ENCODE assay signal across 24 cellular contexts in the genomic region with DNA sequence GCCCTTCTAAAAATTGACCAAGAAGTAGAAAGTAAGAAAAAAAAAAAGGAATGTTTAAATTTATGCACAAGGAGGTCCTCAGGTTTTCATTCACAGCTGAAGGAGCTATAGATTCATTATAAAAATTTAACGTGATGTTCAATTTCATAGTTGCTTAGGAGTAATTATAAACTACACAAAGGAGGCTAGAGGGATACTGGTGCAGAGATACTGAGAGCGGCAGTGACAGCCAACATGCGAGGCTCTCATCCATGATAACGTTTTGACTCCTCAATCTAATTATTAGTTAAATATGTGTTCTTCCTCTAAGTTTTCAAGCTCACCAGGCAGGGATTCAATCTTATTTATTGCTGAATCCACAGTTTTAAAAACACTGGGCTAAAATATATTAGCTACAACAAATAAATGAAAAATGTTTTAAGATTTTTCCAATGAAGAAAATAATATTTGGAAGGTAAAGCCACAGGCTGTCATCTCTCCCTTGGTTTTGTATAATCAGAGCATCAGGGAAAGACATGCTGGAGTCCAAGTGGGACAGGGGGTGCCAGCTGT. TPM values are rescaled to one million over a fixed set of nuclear protein-coding genes. Genes with fewer than 3 reads are reported as not detected.
DNase-seq lines count a peak whose midpoint lies in the region; ATAC-seq, FAIRE-seq and TF ChIP-seq lines count a peak whose summit lies in the region.
"Had no signal": no experiment of that assay in that cellular context is flagged by ENCODE, and none has a peak within 500 bp of the region (broad histone marks: within the 10 kb centered on the region; RNA-seq: fewer than 3 reads in every experiment).

No MANE protein-coding gene starts in this region.

- TF ChIP-seq CTCF in H1 (IDR thresholded peaks at IDR 0.05; ENCODE audit: control extremely low read depth in 1 of 3, insufficient read depth in 1 of 3, low read depth in 1 of 3, low read length in 3 of 3) = no peak

- no peaks in the 10 kb centered on the region for H3K23me2 ChIP-seq in H1 (ENCODE audit: low read depth, low read length)

- H4K5ac ChIP-seq in H1 (ENCODE audit: insufficient read length, low read depth, low read length) = peak overlapping the region; percentile 18

- POLR2A ChIA-PET in H1 (lab: Charles Lee; ENCODE audit: partially characterized antibody) = interaction anchor here (0.7 kb wide), 1 partner anchor 141 kb away, joined by 3 read pairs; no protein-coding TSS in a partner anchor

- TF ChIP-seq POLR2A in H1 (IDR thresholded peaks at IDR 0.05; ENCODE audit: control extremely low read depth in 1 of 2, low read depth in 2 of 2, low read length in 2 of 2) = no peak

- peak overlapping the region in 9 of 11 experiments; percentile 1 to 47 (median 16); a peak in 6 of 22 replicates for H3K4me2 ChIP-seq in BLaER1 treated with 17β-estradiol and CSF1 and Interleukin-3, amounts not matched to agents 10 nM and 100 nM
- H3K4me2 ChIP-seq in H1 (ENCODE audit: insufficient read depth in 1 of 2, low read depth in 2 of 2, low read length in 2 of 2) = peak overlapping the region in 1 of 2 experiments; percentile 65; a peak in 3 of 4 replicates
- H3K4me2 ChIP-seq in neuronal stem cell (ENCODE audit: insufficient read depth, low read length, poor library complexity, severe bottlenecking) = no peak overlapping the region

- no peaks in the 10 kb centered on the region for H4K20me1 ChIP-seq in BLaER1 treated with 17β-estradiol and CSF1 and Interleukin-3, amounts not matched to agents 10 nM and 100 nM
- H4K20me1 ChIP-seq in H1 (replicated peaks in 1 of 2; ENCODE audit: control insufficient read depth in 1 of 2, insufficient read depth in 2 of 2, low read length in 2 of 2) = no peaks in the 10 kb centered on the region

- H3K79me1 ChIP-seq in H1 (ENCODE audit: low read depth, low read length) (no peaks in the 10 kb centered on the region), neuronal stem cell (ENCODE audit: low read depth, low read length) (no peaks in the 10 kb centered on the region)

- H2BK5ac ChIP-seq in H1 (ENCODE audit: low read depth, low read length) (0 out of 2 replicates have a peak overlapping the region, but pooled peaks have one; percentile 45), neuronal stem cell (ENCODE audit: low read length) (no peak overlapping the region)

- no peak overlapping the region for H3K4me3 ChIP-seq in BLaER1 treated with 17β-estradiol and CSF1 and Interleukin-3, amounts not matched to agents 10 nM and 100 nM
- H3K4me3 ChIP-seq in MG63 (peak overlapping the region; percentile 39), H1 (ENCODE audit: extremely low read depth in 1 of 4, insufficient read depth in 2 of 4, low read depth in 3 of 4, low read length in 4 of 4) (peak overlapping the region in 1 of 4 experiments; percentile 80; a peak in 3 of 8 replicates), neuronal stem cell (ENCODE audit: low read length in 2 of 2) (no peak overlapping the region)
- H3K4me3 ChIP-seq: ascending aorta, gastrocnemius medialis, pancreas had no signal

- peaks cover 9 to 28% (median 22%) of the 10 kb centered on the region in 11 experiments for H3K9me3 ChIP-seq in BLaER1 treated with 17β-estradiol and CSF1 and Interleukin-3, amounts not matched to agents 10 nM and 100 nM (replicated peaks in 1 of 11)
- H3K9me3 ChIP-seq in MG63 = peaks cover 4% of the 10 kb centered on the region; the same call in 1 of the 2 replicates
- no peaks in the 10 kb centered on the region for H3K9me3 ChIP-seq in H1 (ENCODE audit: insufficient read depth in 2 of 2, low read depth in 1 of 2, low read length in 1 of 2)
- peaks cover 4 to 15% of the 10 kb centered on the region in 2 donors for H3K9me3 ChIP-seq in neuronal stem cell (replicated peaks in 1 of 2; ENCODE audit: control insufficient read depth in 2 of 2, insufficient read depth in 1 of 2, low read depth in 1 of 2, low read length in 2 of 2)
- H3K9me3 ChIP-seq: ascending aorta, gastrocnemius medialis had no signal

- FAIRE-seq in H1 (lab: Jason Lieb, UNC) = no peak
- FAIRE-seq: HTR-8/SVneo, keratinocyte, pancreas had no signal

- H3K14ac ChIP-seq in H1 (ENCODE audit: insufficient read length) (no peak overlapping the region), neuronal stem cell (ENCODE audit: low read length) (no peak overlapping the region)

- H4K8ac ChIP-seq in H1 (ENCODE audit: extremely low read depth, insufficient read depth, low read length) = no peak overlapping the region; the same call in 1 of the 2 replicates
- H4K8ac ChIP-seq in neuronal stem cell (ENCODE audit: low read depth, low read length) = no peak overlapping the region

- H3K18ac ChIP-seq in H1 (ENCODE audit: extremely low read depth, low read length) = peak overlapping the region; percentile 64; the same call in 1 of the 2 replicates
- H3K18ac ChIP-seq in neuronal stem cell (ENCODE audit: low read length) = no peak overlapping the region

- H3K36me3 ChIP-seq in BLaER1 treated with 17β-estradiol and CSF1 and Interleukin-3, amounts not matched to agents 10 nM and 100 nM = peaks cover 0 to 6% (median 0%) of the 10 kb centered on the region in 11 experiments; a peak in 1 of 22 replicates
- H3K36me3 ChIP-seq in MG63 = no peaks in the 10 kb centered on the region
- peaks cover 0 to 9% (median 0%) of the 10 kb centered on the region in 4 experiments; a peak in 4 of 8 replicates for H3K36me3 ChIP-seq in H1 (ENCODE audit: control insufficient read depth in 2 of 4, insufficient read depth in 4 of 4, low read length in 3 of 4)
- no peaks in the 10 kb centered on the region for H3K36me3 ChIP-seq in neuronal stem cell (replicated peaks in 1 of 2; ENCODE audit: control insufficient read depth in 2 of 2, insufficient read depth in 2 of 2, low read length in 2 of 2)
- H3K36me3 ChIP-seq: ascending aorta, gastrocnemius medialis, pancreas had no signal

- CTCF ChIA-PET in H1 (lab: Charles Lee; ENCODE audit: partially characterized antibody) = interaction anchor here (0.6 to 1.5 kb wide), 4 partner anchors 11 to 139 kb away, joined by 3 to 5 read pairs (median 4); no protein-coding TSS in a partner anchor

- H3K27ac ChIP-seq in BLaER1 treated with 17β-estradiol and CSF1 and Interleukin-3, amounts not matched to agents 10 nM and 100 nM = no peak overlapping the region
- H3K27ac ChIP-seq in H1 (ENCODE audit: low read depth, low read length) (no peak overlapping the region), neuronal stem cell (replicated peaks; ENCODE audit: low read length) (no peak overlapping the region)
- H3K27ac ChIP-seq: ascending aorta, epithelial cell of prostate, gastrocnemius medialis, pancreas had no signal

- 69% methylated on average over 4 of the region's 4 CpGs; no CpG with 5 or more reads in 1 of the 2 experiments for WGBS in H1 (ENCODE audit: extremely low coverage in 1 of 2, insufficient coverage in 1 of 2, insufficient read length in 1 of 2, insufficient replicate concordance in 2 of 2, low coverage in 1 of 2, low lambda C conversion rate in 2 of 2, missing lambda C conversion rate in 1 of 2), 2 experiments
- no CpG with 5 or more reads among the region's 4 CpGs for WGBS in neuronal stem cell (ENCODE audit: extremely low coverage in 2 of 2, insufficient read length in 2 of 2, insufficient replicate concordance in 1 of 2), 2 donors

- peaks cover 4 to 14% (median 8%) of the 10 kb centered on the region in 10 experiments; a peak in 14 of 20 replicates for H3K4me1 ChIP-seq in BLaER1 treated with 17β-estradiol and CSF1 and Interleukin-3, amounts not matched to agents 10 nM and 100 nM
- H3K4me1 ChIP-seq in H1 (replicated peaks in 1 of 4; ENCODE audit: control insufficient read depth in 3 of 4, insufficient read depth in 4 of 4, low read length in 3 of 4) (peaks cover 4 to 22% (median 9%) of the 10 kb centered on the region in 4 experiments; a peak in 6 of 7 replicates), neuronal stem cell (ENCODE audit: control insufficient read depth in 2 of 2, insufficient read depth in 1 of 2, low read depth in 1 of 2, low read length in 2 of 2) (peaks cover 7 to 15% of the 10 kb centered on the region in 2 donors)
- H3K4me1 ChIP-seq: ascending aorta, gastrocnemius medialis, pancreas had no signal

- no peak overlapping the region for H3K56ac ChIP-seq in H1 (replicated peaks; ENCODE audit: insufficient read length, low read depth, low read length)

- no peak for TF ChIP-seq RAD21 in H1 (IDR thresholded peaks at IDR 0.05 in 1 of 2, conservative IDR thresholded peaks at IDR 0.05 in 1 of 2; ENCODE audit: low read depth in 2 of 2, low read length in 2 of 2)

- H2AFZ ChIP-seq in H1 (ENCODE audit: low read length) (no peak overlapping the region), neuronal stem cell (ENCODE audit: low read length) (peak overlapping the region; percentile 4)

- no peak overlapping the region for H2AK5ac ChIP-seq in H1 (ENCODE audit: low read depth, low read length)
- H2AK5ac ChIP-seq in neuronal stem cell (ENCODE audit: low read depth, low read length) = no peak overlapping the region

- TF ChIP-seq EP300 in H1 (IDR thresholded peaks at IDR 0.05; ENCODE audit: borderline replicate concordance in 1 of 2, low read depth in 2 of 2, low read length in 2 of 2) = no peak

- H2BK12ac ChIP-seq in H1 (ENCODE audit: low read depth, low read length) (no peak overlapping the region), neuronal stem cell (ENCODE audit: low read length) (no peak overlapping the region)

- no peak overlapping the region for H3K9ac ChIP-seq in BLaER1 treated with 17β-estradiol and CSF1 and Interleukin-3, amounts not matched to agents 10 nM and 100 nM
- H3K9ac ChIP-seq in H1 (replicated peaks in 1 of 4; ENCODE audit: extremely low read depth in 1 of 4, low read depth in 3 of 4, low read length in 3 of 4) (0 out of 7 replicates have a peak overlapping the region, but pooled peaks of 1 of the 4 experiments have one; percentile 5), neuronal stem cell (ENCODE audit: low read depth, low read length, poor library complexity) (no peak overlapping the region)

- H2BK15ac ChIP-seq in H1 (ENCODE audit: low read length) = no peak overlapping the region
- H2BK15ac ChIP-seq in neuronal stem cell (ENCODE audit: low read length) = no peak overlapping the region

- H3K27me3 ChIP-seq in BLaER1 treated with 17β-estradiol and CSF1 and Interleukin-3, amounts not matched to agents 10 nM and 100 nM = no peaks in the 10 kb centered on the region
- H3K27me3 ChIP-seq in MG63 = no peaks in the 10 kb centered on the region
- no peaks in the 10 kb centered on the region for H3K27me3 ChIP-seq in H1 (replicated peaks in 1 of 4; ENCODE audit: control insufficient read depth in 3 of 4, extremely low read depth in 1 of 4, insufficient read depth in 3 of 4, low read length in 3 of 4)
- H3K27me3 ChIP-seq in neuronal stem cell (ENCODE audit: control insufficient read depth in 3 of 3, insufficient read depth in 3 of 3, low read depth in 1 of 3, low read length in 3 of 3) = no peaks in the 10 kb centered on the region
- H3K27me3 ChIP-seq: ascending aorta, gastrocnemius medialis, pancreas had no signal

- no peak for DNase-seq in MG63
- no peak for DNase-seq in H1 (ENCODE audit: low read depth in 1 of 2, low spot score in 2 of 2)
- no peak for DNase-seq in neuronal stem cell (ENCODE audit: low spot score)
- no peak for DNase-seq in foreskin melanocyte
- DNase-seq in RPMI8226 = no peak
- no peak for DNase-seq in RKO (ENCODE audit: low spot score)
- DNase-seq: activated CD4-positive, alpha-beta T cell treated with anti-CD3 and anti-CD28 coated beads, Interleukin-2, amount 50 U/mL, for 1 hour; DMS153; gastrocnemius medialis; Karpas-422; NCI-H1092; NCI-H1930; NCI-H748 treated with DMSO at 0.1 percent for 48 hours; pancreas; T-helper 17 cell had no signal

- H4K91ac ChIP-seq in H1 (replicated peaks; ENCODE audit: insufficient read length, low read length) = no peak overlapping the region
- H4K91ac ChIP-seq in neuronal stem cell (ENCODE audit: low read depth, low read length, poor library complexity) = no peak overlapping the region

- H3K79me2 ChIP-seq in H1 (ENCODE audit: control insufficient read depth in 1 of 2, insufficient read depth in 2 of 2, low read length in 2 of 2) = peaks cover 0 to 89% of the 10 kb centered on the region in 2 experiments; a peak in 2 of 4 replicates

- H2BK20ac ChIP-seq in H1 (ENCODE audit: low read length) = peak overlapping the region; percentile 23; the same call in 1 of the 2 replicates

- ATAC-seq in HG03196 (IDR thresholded peaks at IDR 0.05; ENCODE audit: unreplicated experiment) = no peak
- ATAC-seq: activated naive CD4-positive, alpha-beta T cell treated with anti-CD3 and anti-CD28 coated beads, Interleukin-2, amount 50 U/mL, for 72 hours; gastrocnemius medialis; pancreas; sciatic nerve; T-helper 17 cell had no signal

- H3K4ac ChIP-seq in H1 (replicated peaks; ENCODE audit: insufficient read length, low read depth, low read length) (no peak overlapping the region), neuronal stem cell (ENCODE audit: low read length) (no peak overlapping the region)

- H3K23ac ChIP-seq in H1 (ENCODE audit: insufficient read length) (no peak overlapping the region), neuronal stem cell (ENCODE audit: low read depth, low read length, poor library complexity) (no peak overlapping the region)

- H2BK120ac ChIP-seq in H1 (replicated peaks; ENCODE audit: low read depth, low read length) (no peak overlapping the region), neuronal stem cell (ENCODE audit: low read depth, low read length) (no peak overlapping the region)

RNA-seq across cellular contexts. Expression of a gene that starts 49.8 kb away (rescaled TPM):
- 2.4 and 13.3 TPM in 2 replicates for total RNA-seq in MG63 (2014; rRNA removed; shearing (Covaris generic); ENCODE audit: low replicate concordance)
- 14.3 and 14.7 TPM in 2 replicates for total RNA-seq in H1 (2021; fragmentation: NEBNext Ultra II Directional; extraction: Animal tissue kit (Norgen Biotek cat#: 25700))
- 9.3 and 12.3 TPM in 2 replicates for polyA plus RNA-seq in H1 (2011; rRNA removed)
- polyA plus RNA-seq in H1 (2011; cell fraction: cytosol; rRNA removed) = 16.3 TPM
- polyA plus RNA-seq in H1 (2011; cell fraction: nucleus; rRNA removed) = 12.8 TPM
- 17.6 to 29.4 TPM (median 19.9 TPM) in 4 replicates for polyA plus RNA-seq in H1 (2012, experiment 1 of 2)
- polyA plus RNA-seq in H1 (2012, experiment 2 of 2) = 1.9 TPM
- 9.4 TPM for polyA plus RNA-seq in H1 (2013, experiment 1 of 2)
- 9.8 TPM for polyA plus RNA-seq in H1 (2013, experiment 2 of 2)
- 56.5 and 66.7 TPM in 2 replicates for polyA minus RNA-seq in H1 (2011; rRNA and poly(A)+ RNA removed)
- 25.3 TPM for polyA minus RNA-seq in H1 (2011; cell fraction: cytosol; rRNA and poly(A)+ RNA removed)
- polyA minus RNA-seq in H1 (2011; cell fraction: nucleus; rRNA and poly(A)+ RNA removed) = 82.9 TPM
- 3.3 TPM for polyA plus RNA-seq in neuronal stem cell (2013, experiment 1 of 2)
- polyA plus RNA-seq in neuronal stem cell (2013, experiment 2 of 2) = 3.4 TPM
- total RNA-seq: activated naive CD4-positive, alpha-beta T cell treated with anti-CD3 and anti-CD28 coated beads, Interleukin-2, amount 50 U/mL, for 72 hours; G401; T-helper 17 cell had no signal
- polyA plus RNA-seq: keratinocyte had no signal
